In genomic region chr16:89055313-89055712, GRCh38 we compare ENCODE assay signal across 39 cellular contexts.
"Had no signal": no experiment of that assay in that cellular context is flagged by ENCODE, and none has a peak within 500 bp of the region (broad histone marks: within the 10 kb centered on the region; RNA-seq: fewer than 3 reads in every experiment).

No MANE protein-coding gene starts in this region.

- H3K36me3 Mint-ChIP-seq: activated naive CD4-positive, alpha-beta T cell treated with anti-CD3 and anti-CD28 coated beads, Interleukin-2, amount 10 ng/mL, durations not matched to agents 7 days and 5 days; activated naive CD4-positive, alpha-beta T cell treated with anti-CD3 and anti-CD28 coated beads, Interleukin-2, amount 50 U/mL, for 24 hours; activated naive CD4-positive, alpha-beta T cell treated with anti-CD3 and anti-CD28 coated beads, Interleukin-2, amount 50 U/mL, for 72 hours; activated naive CD8-positive, alpha-beta T cell; activated naive CD8-positive, alpha-beta T cell treated with anti-CD3 and anti-CD28 coated beads for 36 hours; activated naive CD8-positive, alpha-beta T cell treated with anti-CD3 and anti-CD28 coated beads, Interleukin-2, amount 10 ng/mL, durations not matched to agents 7 days and 5 days; brain had no signal

- H3K4me1 Mint-ChIP-seq: activated naive CD4-positive, alpha-beta T cell treated with anti-CD3 and anti-CD28 coated beads, Interleukin-2, amount 10 ng/mL, durations not matched to agents 7 days and 5 days; activated naive CD4-positive, alpha-beta T cell treated with anti-CD3 and anti-CD28 coated beads, Interleukin-2, amount 50 U/mL, for 24 hours; activated naive CD8-positive, alpha-beta T cell treated with anti-CD3 and anti-CD28 coated beads for 36 hours; activated T-helper 17 cell treated with anti-CD3 and anti-CD28 coated beads, Interleukin-2, amount 50 U/mL, for 72 hours had no signal

- H3K27ac Mint-ChIP-seq: activated naive CD4-positive, alpha-beta T cell treated with anti-CD3 and anti-CD28 coated beads for 36 hours; activated naive CD4-positive, alpha-beta T cell treated with anti-CD3 and anti-CD28 coated beads, Interleukin-2, amount 10 ng/mL, durations not matched to agents 7 days and 5 days; activated naive CD4-positive, alpha-beta T cell treated with anti-CD3 and anti-CD28 coated beads, Interleukin-2, amount 50 U/mL, for 24 hours; activated naive CD4-positive, alpha-beta T cell treated with anti-CD3 and anti-CD28 coated beads, Interleukin-2, amount 50 U/mL, for 72 hours; activated naive CD8-positive, alpha-beta T cell; activated naive CD8-positive, alpha-beta T cell treated with anti-CD3 and anti-CD28 coated beads for 36 hours; activated naive CD8-positive, alpha-beta T cell treated with anti-CD3 and anti-CD28 coated beads, Interleukin-2, amount 10 ng/mL, durations not matched to agents 7 days and 5 days; activated naive CD8-positive, alpha-beta T cell treated with anti-CD3 and anti-CD28 coated beads, Interleukin-2, amount 50 U/mL, for 24 hours; activated T-cell treated with anti-CD3 and anti-CD28 coated beads, Interleukin-2, amount 50 U/mL, for 24 hours; activated T-cell treated with anti-CD3 and anti-CD28 coated beads, Interleukin-2, amount 50 U/mL, for 72 hours; activated T-helper 1 cell treated with anti-CD3 and anti-CD28 coated beads, Interleukin-12 subunit alpha, Interleukin-12 subunit beta, Interleukin-2, Interleukin-4 antibody, amounts not matched to agents 30 ng/mL and 10 ng/mL and 1 ng/mL, durations not matched to agents 14 hours and 24 hours and 36 hours; activated T-helper 17 cell treated with anti-CD3 and anti-CD28 coated beads, Interleukin-2, amount 50 U/mL, for 72 hours; activated T-helper 2 cell treated with anti-CD3 and anti-CD28 coated beads, Interferon-gamma antibody, Interleukin-2, Interleukin-4, amounts not matched to agents 10 μg/mL and 5 μg/mL and 100 μg/mL, durations not matched to agents 14 hours and 24 hours and 36 hours had no signal

- DNase-seq: activated effector memory CD4-positive, alpha-beta T cell treated with anti-CD3 and anti-CD28 coated beads, Interleukin-2, amount 50 U/mL, for 16 hours; activated effector memory CD4-positive, alpha-beta T cell treated with Interleukin-2 at 50 U/mL for 16 hours; activated gamma-delta T cell; activated gamma-delta T cell treated with Interleukin-2 at 50 U/mL for 16 hours; activated naive CD4-positive, alpha-beta T cell; activated naive CD4-positive, alpha-beta T cell treated with anti-CD3 and anti-CD28 coated beads for 36 hours; activated naive CD4-positive, alpha-beta T cell treated with anti-CD3 and anti-CD28 coated beads, Interleukin-2, amount 10 ng/mL, durations not matched to agents 7 days and 5 days; activated naive CD4-positive, alpha-beta T cell treated with anti-CD3 and anti-CD28 coated beads, Interleukin-2, amount 50 U/mL, for 16 hours; activated naive CD4-positive, alpha-beta T cell treated with Interleukin-2 at 50 U/mL for 16 hours; activated naive CD8-positive, alpha-beta T cell treated with anti-CD3 and anti-CD28 coated beads for 36 hours; activated naive CD8-positive, alpha-beta T cell treated with anti-CD3 and anti-CD28 coated beads, Interleukin-2, amount 10 ng/mL, durations not matched to agents 7 days and 5 days; activated naive CD8-positive, alpha-beta T cell treated with anti-CD3 and anti-CD28 coated beads, Interleukin-2, amount 50 U/mL, for 24 hours; activated T-cell treated with anti-CD3 and anti-CD28 coated beads, Interleukin-2, amount 50 U/mL, for 1 hour; activated T-cell treated with anti-CD3 and anti-CD28 coated beads, Interleukin-2, amount 50 U/mL, for 24 hours; activated T-cell treated with anti-CD3 and anti-CD28 coated beads, Interleukin-2, amount 50 U/mL, for 4 hours; activated T-cell treated with anti-CD3 and anti-CD28 coated beads, Interleukin-2, amount 50 U/mL, for 48 hours; activated T-cell treated with anti-CD3 and anti-CD28 coated beads, Interleukin-2, amount 50 U/mL, for 72 hours; adrenal gland; amniotic stem cell; amygdala; anterior cingulate cortex; aorta; body of pancreas; brain microvascular endothelial cell; caudate nucleus; central memory CD4-positive, alpha-beta T cell; cerebellar nuclear complex had no signal

- H3K9me3 ChIP-seq: adrenal gland, ascending aorta, body of pancreas, breast epithelium had no signal

- H3K4me3 Mint-ChIP-seq: activated naive CD4-positive, alpha-beta T cell treated with anti-CD3 and anti-CD28 coated beads for 36 hours; activated naive CD4-positive, alpha-beta T cell treated with anti-CD3 and anti-CD28 coated beads, Interleukin-2, amount 10 ng/mL, durations not matched to agents 7 days and 5 days; activated naive CD4-positive, alpha-beta T cell treated with anti-CD3 and anti-CD28 coated beads, Interleukin-2, amount 50 U/mL, for 24 hours; activated naive CD8-positive, alpha-beta T cell; activated naive CD8-positive, alpha-beta T cell treated with anti-CD3 and anti-CD28 coated beads for 36 hours; activated naive CD8-positive, alpha-beta T cell treated with anti-CD3 and anti-CD28 coated beads, Interleukin-2, amount 10 ng/mL, durations not matched to agents 7 days and 5 days; activated naive CD8-positive, alpha-beta T cell treated with anti-CD3 and anti-CD28 coated beads, Interleukin-2, amount 50 U/mL, for 24 hours; activated T-cell treated with anti-CD3 and anti-CD28 coated beads, Interleukin-2, amount 50 U/mL, for 24 hours; activated T-cell treated with anti-CD3 and anti-CD28 coated beads, Interleukin-2, amount 50 U/mL, for 4 hours; activated T-cell treated with anti-CD3 and anti-CD28 coated beads, Interleukin-2, amount 50 U/mL, for 72 hours; activated T-helper 1 cell treated with anti-CD3 and anti-CD28 coated beads, Interleukin-12 subunit alpha, Interleukin-12 subunit beta, Interleukin-2, Interleukin-4 antibody, amounts not matched to agents 30 ng/mL and 10 ng/mL and 1 ng/mL, durations not matched to agents 14 hours and 24 hours and 36 hours; activated T-helper 17 cell treated with anti-CD3 and anti-CD28 coated beads, Interleukin-2, amount 50 U/mL, for 72 hours; brain; central memory CD8-positive, alpha-beta T cell had no signal

- H3K27ac ChIP-seq: adrenal gland, ascending aorta, body of pancreas, brain microvascular endothelial cell, breast epithelium, cardiac muscle cell had no signal

- H3K36me3 ChIP-seq: adrenal gland, ascending aorta, brain microvascular endothelial cell, breast epithelium, cardiac muscle cell had no signal

- H3K4me3 ChIP-seq: adrenal gland, ascending aorta, body of pancreas, breast epithelium, cardiac muscle cell had no signal

- H3K4me1 ChIP-seq: adrenal gland, ascending aorta, body of pancreas, breast epithelium had no signal

- H3K27me3 Mint-ChIP-seq: activated naive CD4-positive, alpha-beta T cell treated with anti-CD3 and anti-CD28 coated beads, Interleukin-2, amount 50 U/mL, for 24 hours; activated naive CD8-positive, alpha-beta T cell; activated naive CD8-positive, alpha-beta T cell treated with anti-CD3 and anti-CD28 coated beads for 36 hours; activated naive CD8-positive, alpha-beta T cell treated with anti-CD3 and anti-CD28 coated beads, Interleukin-2, amount 10 ng/mL, durations not matched to agents 7 days and 5 days; activated naive CD8-positive, alpha-beta T cell treated with anti-CD3 and anti-CD28 coated beads, Interleukin-2, amount 50 U/mL, for 24 hours; activated T-helper 17 cell treated with anti-CD3 and anti-CD28 coated beads, Interleukin-2, amount 50 U/mL, for 72 hours had no signal

- H3K27me3 ChIP-seq: ascending aorta, body of pancreas, cardiac muscle cell had no signal

- H3K9me3 Mint-ChIP-seq: activated naive CD4-positive, alpha-beta T cell treated with anti-CD3 and anti-CD28 coated beads for 36 hours; activated naive CD4-positive, alpha-beta T cell treated with anti-CD3 and anti-CD28 coated beads, Interleukin-2, amount 10 ng/mL, durations not matched to agents 7 days and 5 days; activated naive CD4-positive, alpha-beta T cell treated with anti-CD3 and anti-CD28 coated beads, Interleukin-2, amount 50 U/mL, for 24 hours; activated naive CD4-positive, alpha-beta T cell treated with anti-CD3 and anti-CD28 coated beads, Interleukin-2, amount 50 U/mL, for 72 hours; activated naive CD8-positive, alpha-beta T cell treated with anti-CD3 and anti-CD28 coated beads for 36 hours; activated naive CD8-positive, alpha-beta T cell treated with anti-CD3 and anti-CD28 coated beads, Interleukin-2, amount 10 ng/mL, durations not matched to agents 7 days and 5 days; activated naive CD8-positive, alpha-beta T cell treated with anti-CD3 and anti-CD28 coated beads, Interleukin-2, amount 50 U/mL, for 24 hours; activated T-cell treated with anti-CD3 and anti-CD28 coated beads, Interleukin-2, amount 50 U/mL, for 24 hours; activated T-cell treated with anti-CD3 and anti-CD28 coated beads, Interleukin-2, amount 50 U/mL, for 4 hours; activated T-cell treated with anti-CD3 and anti-CD28 coated beads, Interleukin-2, amount 50 U/mL, for 72 hours; activated T-helper 1 cell treated with anti-CD3 and anti-CD28 coated beads, Interleukin-12 subunit alpha, Interleukin-12 subunit beta, Interleukin-2, Interleukin-4 antibody, amounts not matched to agents 30 ng/mL and 10 ng/mL and 1 ng/mL, durations not matched to agents 14 hours and 24 hours and 36 hours; activated T-helper 17 cell treated with anti-CD3 and anti-CD28 coated beads, Interleukin-2, amount 50 U/mL, for 72 hours; activated T-helper 2 cell treated with anti-CD3 and anti-CD28 coated beads, Interferon-gamma antibody, Interleukin-2, Interleukin-4, amounts not matched to agents 10 μg/mL and 5 μg/mL and 100 μg/mL, durations not matched to agents 14 hours and 24 hours and 36 hours; brain; central memory CD8-positive, alpha-beta T cell had no signal

- FAIRE-seq: astrocyte had no signal

- ATAC-seq: activated naive CD4-positive, alpha-beta T cell treated with anti-CD3 and anti-CD28 coated beads, Interleukin-2, amount 50 U/mL, for 72 hours; activated naive CD8-positive, alpha-beta T cell treated with anti-CD3 and anti-CD28 coated beads, Interleukin-2, amount 50 U/mL, for 24 hours; activated T-cell treated with anti-CD3 and anti-CD28 coated beads, Interleukin-2, amount 50 U/mL, for 4 hours; activated T-cell treated with anti-CD3 and anti-CD28 coated beads, Interleukin-2, amount 50 U/mL, for 72 hours; activated T-helper 17 cell treated with anti-CD3 and anti-CD28 coated beads, Interleukin-2, amount 50 U/mL, for 72 hours; body of pancreas had no signal
